In the genomic region with DNA sequence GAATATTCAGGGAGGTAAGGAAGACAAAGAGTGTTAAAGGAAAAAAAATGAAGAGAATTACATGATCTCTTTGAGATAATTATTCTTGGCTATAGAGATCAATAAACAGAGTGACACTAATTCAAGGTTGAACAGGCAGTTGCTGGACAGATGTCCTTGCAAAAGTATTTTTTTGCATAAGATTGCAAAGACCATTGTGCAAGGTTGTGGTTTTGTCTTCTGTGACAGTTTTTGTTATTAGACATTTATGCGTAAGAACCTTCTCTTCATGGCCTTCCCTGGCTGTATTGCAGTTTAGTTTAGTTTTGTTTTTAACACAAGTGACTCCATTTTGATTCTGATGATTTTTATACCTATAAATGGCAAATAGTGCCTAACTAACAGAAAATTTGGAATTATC, we compare ENCODE assay signal across 22 cellular contexts.
"Had no signal": no experiment of that assay in that cellular context is flagged by ENCODE, and none has a peak within 500 bp of the region (broad histone marks: within the 10 kb centered on the region; RNA-seq: fewer than 3 reads in every experiment).

No MANE protein-coding gene starts in this region.

- H3K9me3 ChIP-seq: left ventricle myocardium inferior, ovary, right atrium auricular region, sigmoid colon had no signal

- H3K4me3 ChIP-seq: dorsolateral prefrontal cortex, hepatocyte, left ventricle myocardium inferior, lung, neural progenitor cell, ovary, right atrium auricular region, sigmoid colon, skin epidermis had no signal

- H3K36me3 ChIP-seq: left ventricle myocardium inferior, neural progenitor cell, ovary, right atrium auricular region, sigmoid colon had no signal

- H3K27me3 ChIP-seq: dorsolateral prefrontal cortex, hepatocyte, neural progenitor cell, ovary, right atrium auricular region, sigmoid colon had no signal

- H3K27ac ChIP-seq: dorsolateral prefrontal cortex, hepatocyte, left ventricle myocardium inferior, neural progenitor cell, ovary, right atrium auricular region, sigmoid colon, skin epidermis had no signal

- H3K4me1 ChIP-seq: left ventricle myocardium inferior, right atrium auricular region, sigmoid colon had no signal

- ATAC-seq: left cardiac atrium; natural killer cell treated with Interleukin-12 subunit alpha and Interleukin-12 subunit beta and Interleukin-15 and Interleukin-18, amount 100 ng/mL, for 72 hours; stimulated activated naive B cell treated with anti-CD40 and anti-IgM and Interleukin-4, amounts not matched to agents 10 μg/mL and 1 μg/mL and 100 μg/mL, for 72 hours; stimulated activated naive CD8-positive, alpha-beta T cell treated with anti-CD3 and anti-CD28 coated beads, Interleukin-15, amount 100 ng/mL, for 72 hours had no signal

- DNase-seq: dorsolateral prefrontal cortex; effector CD8-positive, alpha-beta T cell; foreskin melanocyte; head of caudate nucleus; kidney; left cardiac atrium; left ventricle myocardium inferior; mesenchymal stem cell; midbrain; nucleus accumbens; ovary; sigmoid colon; stimulated activated CD4-positive, alpha-beta T cell treated with anti-CD3 and anti-CD28 coated beads, Interleukin-2, amount 100 ng/mL, for 24 hours; stimulated activated CD4-positive, alpha-beta T cell treated with anti-CD3 and anti-CD28 coated beads, Interleukin-4, amount 100 ng/mL, for 4 hours; stimulated activated naive B cell treated with anti-CD40 and anti-IgM and Interleukin-4, amounts not matched to agents 10 μg/mL and 1 μg/mL and 100 μg/mL, for 72 hours; stimulated activated naive CD8-positive, alpha-beta T cell treated with anti-CD3 and anti-CD28 coated beads, Interleukin-15, amount 100 ng/mL, for 72 hours had no signal
